Comparison of ENCODE assay signal across 1 cellular context in the genomic region with DNA sequence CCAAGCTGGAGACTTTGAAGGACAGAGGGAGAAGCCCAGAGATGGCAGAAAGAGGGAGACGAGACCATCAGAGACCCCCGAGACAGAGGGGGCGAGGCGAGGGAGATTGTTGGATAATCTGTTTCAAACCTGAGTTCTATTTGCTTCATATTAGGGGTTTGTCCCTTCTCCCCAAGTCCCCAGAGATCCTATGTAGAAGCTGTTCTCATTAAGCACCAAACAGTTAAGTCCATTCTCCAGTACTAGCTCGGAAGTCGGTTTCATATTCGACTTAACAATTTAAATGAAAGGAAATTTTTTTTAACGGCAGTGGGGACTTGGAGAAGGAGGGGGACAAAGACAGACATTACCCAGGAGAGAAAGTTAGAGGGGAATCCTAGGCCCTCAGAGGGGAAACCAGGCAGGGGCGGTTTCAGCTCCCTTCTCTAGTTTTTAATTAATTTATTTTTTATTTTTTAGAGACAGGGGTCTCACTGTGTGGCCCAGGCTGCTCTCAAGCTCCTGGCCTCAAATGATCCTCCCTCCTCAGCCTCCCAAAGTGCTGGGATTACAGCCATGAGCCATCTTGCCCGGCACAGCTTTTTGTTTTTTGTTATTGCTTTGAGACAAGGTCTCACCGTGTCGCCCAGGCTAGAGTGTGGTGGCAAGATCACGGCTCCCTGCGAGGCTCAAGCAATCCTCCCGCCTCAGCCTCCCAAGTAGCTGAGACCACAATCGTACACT.
TF ChIP-seq lines count a peak whose summit lies in the region.

No MANE protein-coding gene starts in this region.

TF ChIP-seq in WTC11, 78 proteins besides CTCF, POLR2A, EP300 and RAD21 (continued from another document):
- TF ChIP-seq, protein P1, sequence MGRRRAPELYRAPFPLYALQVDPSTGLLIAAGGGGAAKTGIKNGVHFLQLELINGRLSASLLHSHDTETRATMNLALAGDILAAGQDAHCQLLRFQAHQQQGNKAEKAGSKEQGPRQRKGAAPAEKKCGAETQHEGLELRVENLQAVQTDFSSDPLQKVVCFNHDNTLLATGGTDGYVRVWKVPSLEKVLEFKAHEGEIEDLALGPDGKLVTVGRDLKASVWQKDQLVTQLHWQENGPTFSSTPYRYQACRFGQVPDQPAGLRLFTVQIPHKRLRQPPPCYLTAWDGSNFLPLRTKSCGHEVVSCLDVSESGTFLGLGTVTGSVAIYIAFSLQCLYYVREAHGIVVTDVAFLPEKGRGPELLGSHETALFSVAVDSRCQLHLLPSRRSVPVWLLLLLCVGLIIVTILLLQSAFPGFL (CRISPR knock-in tag; IDR thresholded peaks at IDR 0.05; ENCODE audit: borderline replicate concordance), result no peak
- TF ChIP-seq ZNF121 (CRISPR knock-in tag; IDR thresholded peaks at IDR 0.05) (peak; percentile 60; the same call in 1 of the 2 replicates), ZNF396 (CRISPR knock-in tag; IDR thresholded peaks at IDR 0.05; ENCODE audit: borderline replicate concordance) (no peak)
